Comparison of ENCODE assay signal across 20 cellular contexts in the genomic region with DNA sequence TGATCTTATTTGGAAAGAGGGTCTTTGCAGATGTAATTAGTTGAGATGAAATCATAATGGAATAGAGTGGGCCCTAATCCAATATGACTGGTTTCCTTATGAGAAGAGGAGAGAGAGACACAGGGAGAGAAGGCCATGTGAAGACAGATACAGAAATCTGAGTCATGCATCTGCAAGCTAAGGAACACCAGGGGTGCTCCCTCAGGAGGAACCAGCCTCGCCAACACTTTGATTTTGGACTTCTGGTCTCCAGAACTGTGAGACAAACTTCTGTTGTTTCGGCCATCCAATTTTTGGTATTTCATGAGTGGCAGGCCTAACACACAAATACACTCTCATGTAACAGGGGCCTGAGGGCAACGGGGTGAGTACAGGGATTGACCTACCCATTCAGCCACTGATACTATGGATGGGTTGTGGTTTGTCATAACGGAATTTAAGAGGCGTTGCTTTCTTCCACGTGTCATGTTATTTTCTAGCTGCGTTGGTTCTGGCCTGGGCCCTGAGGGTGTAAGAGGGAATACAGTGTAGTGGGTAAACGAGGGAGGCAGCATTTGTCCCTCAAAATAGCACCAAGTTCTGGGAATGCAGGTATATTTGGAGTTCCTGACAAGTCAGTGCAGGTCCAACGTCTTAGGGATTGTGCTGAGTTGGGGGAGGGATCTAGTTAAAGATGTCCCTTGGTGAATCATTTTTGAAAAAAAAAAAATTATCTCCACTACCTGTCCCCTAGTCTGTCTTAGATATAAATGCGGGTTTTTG.
A peak's percentile ranks its signal among the peaks of the same experiment; 100 is the strongest.
DNase-seq lines count a peak whose midpoint lies in the region; ATAC-seq, FAIRE-seq and TF ChIP-seq lines count a peak whose summit lies in the region.
"Had no signal": no experiment of that assay in that cellular context is flagged by ENCODE, and none has a peak within 500 bp of the region (broad histone marks: within the 10 kb centered on the region; RNA-seq: fewer than 3 reads in every experiment).

No MANE protein-coding gene starts in this region.

- TF ChIP-seq CTCF in RWPE2 (IDR thresholded peaks at IDR 0.05; ENCODE audit: poor library complexity, severe bottlenecking), result no peak

- H3K4me3 Mint-ChIP-seq in activated T-cell treated with anti-CD3 and anti-CD28 coated beads, Interleukin-2, amount 50 U/mL, for 24 hours, result no peak overlapping the region
- no peak overlapping the region for H3K4me3 Mint-ChIP-seq in dendritic cell treated with granulocyte-macrophage colony-stimulating factor and Interleukin-4, amounts not matched to agents 40 ng/mL and 50 ng/mL, for 4 days
- peak overlapping the region; percentile 13 to 68 for H3K4me3 Mint-ChIP-seq in stimulated activated naive B cell treated with anti-CD40 and anti-IgM and Interleukin-4, amounts not matched to agents 10 μg/mL and 1 μg/mL and 100 μg/mL, for 72 hours
- H3K4me3 Mint-ChIP-seq: activated T-helper 17 cell treated with anti-CD3 and anti-CD28 coated beads, Interleukin-2, amount 50 U/mL, for 72 hours; CD4-positive, CD25-positive, alpha-beta regulatory T cell had no signal

- intact Hi-C loops in dendritic cell treated with granulocyte-macrophage colony-stimulating factor and Interleukin-4, amounts not matched to agents 40 ng/mL and 50 ng/mL, for 4 days (cut with micrococcal nuclease), result loop anchor here (5.0 kb wide), 2 partner anchors 41 to 76 kb away; no protein-coding TSS in a partner anchor

- H3K27ac ChIP-seq in RWPE2 (ENCODE audit: poor library complexity, severe bottlenecking), result no peak overlapping the region
- H3K27ac ChIP-seq: adrenal gland, parathyroid adenoma had no signal

- H3K27ac Mint-ChIP-seq in activated T-cell treated with anti-CD3 and anti-CD28 coated beads, Interleukin-2, amount 50 U/mL, for 24 hours, result peak overlapping the region; percentile 84
- peak overlapping the region; percentile 39 for H3K27ac Mint-ChIP-seq in dendritic cell treated with granulocyte-macrophage colony-stimulating factor and Interleukin-4, amounts not matched to agents 40 ng/mL and 50 ng/mL, for 4 days
- H3K27ac Mint-ChIP-seq in stimulated activated naive B cell treated with anti-CD40 and anti-IgM and Interleukin-4, amounts not matched to agents 10 μg/mL and 1 μg/mL and 100 μg/mL, for 72 hours, result peak overlapping the region; percentile 97
- H3K27ac Mint-ChIP-seq: activated T-helper 17 cell treated with anti-CD3 and anti-CD28 coated beads, Interleukin-2, amount 50 U/mL, for 72 hours had no signal

- no peak for DNase-seq in activated T-cell treated with anti-CD3 and anti-CD28 coated beads, Interleukin-2, amount 50 U/mL, for 24 hours
- DNase-seq in activated T-cell treated with anti-CD3 and anti-CD28 coated beads, Interleukin-2, amount 50 U/mL, for 48 hours, result no peak
- DNase-seq in RWPE2 (ENCODE audit: low spot score), result no peak
- DNase-seq in stimulated activated naive B cell treated with anti-CD40 and anti-IgM and Interleukin-4, amounts not matched to agents 10 μg/mL and 1 μg/mL and 100 μg/mL, for 72 hours, result no peak
- no peak for DNase-seq in NCI-H2081 (lab: John Stamatoyannopoulos, UW)
- DNase-seq in urothelium cell line (ENCODE audit: low spot score), result no peak
- DNase-seq: IMR-90; NCI-H1417 treated with DMSO at 0.1 percent for 48 hours; NCI-H2171 treated with DMSO at 0.1 percent for 48 hours; SHP77 treated with DMSO at 0.1 percent for 48 hours; stimulated activated naive CD4-positive, alpha-beta T cell treated with Interleukin-2 at 50 U/mL for 16 hours; T1000 had no signal

- no peaks in the 10 kb centered on the region for H3K27me3 ChIP-seq in RWPE2 (ENCODE audit: insufficient read depth, poor library complexity, severe bottlenecking)
- H3K27me3 ChIP-seq: adrenal gland had no signal

- H3K4me3 ChIP-seq in RWPE2 (ENCODE audit: severe bottlenecking), result no peak overlapping the region
- H3K4me3 ChIP-seq: adrenal gland, smooth muscle cell had no signal

- H3K36me3 Mint-ChIP-seq in activated T-cell treated with anti-CD3 and anti-CD28 coated beads, Interleukin-2, amount 50 U/mL, for 24 hours (ENCODE audit: low read depth), result no peaks in the 10 kb centered on the region
- H3K36me3 Mint-ChIP-seq in dendritic cell treated with granulocyte-macrophage colony-stimulating factor and Interleukin-4, amounts not matched to agents 40 ng/mL and 50 ng/mL, for 4 days (ENCODE audit: low read depth), result peaks cover 66% of the 10 kb centered on the region
- peaks cover 45 to 62% of the 10 kb centered on the region in 2 donors for H3K36me3 Mint-ChIP-seq in stimulated activated naive B cell treated with anti-CD40 and anti-IgM and Interleukin-4, amounts not matched to agents 10 μg/mL and 1 μg/mL and 100 μg/mL, for 72 hours
- H3K36me3 Mint-ChIP-seq: CD4-positive, CD25-positive, alpha-beta regulatory T cell had no signal

- H3K9me3 ChIP-seq in RWPE2 (ENCODE audit: severe bottlenecking), result no peaks in the 10 kb centered on the region
- H3K9me3 ChIP-seq: adrenal gland had no signal

- peaks cover 5% of the 10 kb centered on the region for H3K4me1 ChIP-seq in RWPE2 (ENCODE audit: insufficient read depth, poor library complexity, severe bottlenecking)
- H3K4me1 ChIP-seq: parathyroid adenoma had no signal

- ATAC-seq in RWPE2 (ENCODE audit: low read depth) (peak; percentile 55), HG03439 (IDR thresholded peaks at IDR 0.05; ENCODE audit: unreplicated experiment) (no peak)
- ATAC-seq in stimulated activated naive B cell treated with anti-CD40 and anti-IgM and Interleukin-4, amounts not matched to agents 10 μg/mL and 1 μg/mL and 100 μg/mL, for 72 hours (replicated peaks), result no peak

- no peaks in the 10 kb centered on the region for H3K27me3 Mint-ChIP-seq in activated T-cell treated with anti-CD3 and anti-CD28 coated beads, Interleukin-2, amount 50 U/mL, for 24 hours
- H3K27me3 Mint-ChIP-seq in dendritic cell treated with granulocyte-macrophage colony-stimulating factor and Interleukin-4, amounts not matched to agents 40 ng/mL and 50 ng/mL, for 4 days, result no peaks in the 10 kb centered on the region
- no peaks in the 10 kb centered on the region for H3K27me3 Mint-ChIP-seq in stimulated activated naive B cell treated with anti-CD40 and anti-IgM and Interleukin-4, amounts not matched to agents 10 μg/mL and 1 μg/mL and 100 μg/mL, for 72 hours
- H3K27me3 Mint-ChIP-seq: activated T-helper 17 cell treated with anti-CD3 and anti-CD28 coated beads, Interleukin-2, amount 50 U/mL, for 72 hours had no signal

- no peaks in the 10 kb centered on the region for H3K36me3 ChIP-seq in RWPE2 (ENCODE audit: low read depth)
- H3K36me3 ChIP-seq: adrenal gland had no signal

- no peaks in the 10 kb centered on the region for H3K9me3 Mint-ChIP-seq in activated T-cell treated with anti-CD3 and anti-CD28 coated beads, Interleukin-2, amount 50 U/mL, for 24 hours
- no peaks in the 10 kb centered on the region for H3K9me3 Mint-ChIP-seq in dendritic cell treated with granulocyte-macrophage colony-stimulating factor and Interleukin-4, amounts not matched to agents 40 ng/mL and 50 ng/mL, for 4 days
- H3K9me3 Mint-ChIP-seq in stimulated activated naive B cell treated with anti-CD40 and anti-IgM and Interleukin-4, amounts not matched to agents 10 μg/mL and 1 μg/mL and 100 μg/mL, for 72 hours, result no peaks in the 10 kb centered on the region
- H3K9me3 Mint-ChIP-seq: activated T-helper 17 cell treated with anti-CD3 and anti-CD28 coated beads, Interleukin-2, amount 50 U/mL, for 72 hours had no signal

- no peak for FAIRE-seq in urothelium cell line (lab: Jason Lieb, UNC)
- FAIRE-seq: A204.1 had no signal

- peaks cover 30% of the 10 kb centered on the region for H3K4me1 Mint-ChIP-seq in activated T-cell treated with anti-CD3 and anti-CD28 coated beads, Interleukin-2, amount 50 U/mL, for 24 hours (ENCODE audit: low read depth)
- peaks cover 64% of the 10 kb centered on the region for H3K4me1 Mint-ChIP-seq in dendritic cell treated with granulocyte-macrophage colony-stimulating factor and Interleukin-4, amounts not matched to agents 40 ng/mL and 50 ng/mL, for 4 days (ENCODE audit: low read depth)
- peaks cover 64 to 84% of the 10 kb centered on the region in 2 donors for H3K4me1 Mint-ChIP-seq in stimulated activated naive B cell treated with anti-CD40 and anti-IgM and Interleukin-4, amounts not matched to agents 10 μg/mL and 1 μg/mL and 100 μg/mL, for 72 hours

Comparison
In these comparisons a context has a peak if more than half of its experiments do, and no peak if none do; other contexts are left out.
1. H3K27ac Mint-ChIP-seq: peak in every context shown above with its lines; median percentile 97 in stimulated activated naive B cell treated with anti-CD40 and anti-IgM and Interleukin-4, amounts not matched to agents 10 μg/mL and 1 μg/mL and 100 μg/mL, for 72 hours; 84 in activated T-cell treated with anti-CD3 and anti-CD28 coated beads, Interleukin-2, amount 50 U/mL, for 24 hours; 39 in dendritic cell treated with granulocyte-macrophage colony-stimulating factor and Interleukin-4, amounts not matched to agents 40 ng/mL and 50 ng/mL, for 4 days.
2. H3K4me3 Mint-ChIP-seq: peak in stimulated activated naive B cell treated with anti-CD40 and anti-IgM and Interleukin-4, amounts not matched to agents 10 μg/mL and 1 μg/mL and 100 μg/mL, for 72 hours (2 of 2); none in activated T-cell treated with anti-CD3 and anti-CD28 coated beads, Interleukin-2, amount 50 U/mL, for 24 hours (single experiment) and dendritic cell treated with granulocyte-macrophage colony-stimulating factor and Interleukin-4, amounts not matched to agents 40 ng/mL and 50 ng/mL, for 4 days (single experiment).